15 cellular contexts compared by ENCODE assay signal in the genomic region with DNA sequence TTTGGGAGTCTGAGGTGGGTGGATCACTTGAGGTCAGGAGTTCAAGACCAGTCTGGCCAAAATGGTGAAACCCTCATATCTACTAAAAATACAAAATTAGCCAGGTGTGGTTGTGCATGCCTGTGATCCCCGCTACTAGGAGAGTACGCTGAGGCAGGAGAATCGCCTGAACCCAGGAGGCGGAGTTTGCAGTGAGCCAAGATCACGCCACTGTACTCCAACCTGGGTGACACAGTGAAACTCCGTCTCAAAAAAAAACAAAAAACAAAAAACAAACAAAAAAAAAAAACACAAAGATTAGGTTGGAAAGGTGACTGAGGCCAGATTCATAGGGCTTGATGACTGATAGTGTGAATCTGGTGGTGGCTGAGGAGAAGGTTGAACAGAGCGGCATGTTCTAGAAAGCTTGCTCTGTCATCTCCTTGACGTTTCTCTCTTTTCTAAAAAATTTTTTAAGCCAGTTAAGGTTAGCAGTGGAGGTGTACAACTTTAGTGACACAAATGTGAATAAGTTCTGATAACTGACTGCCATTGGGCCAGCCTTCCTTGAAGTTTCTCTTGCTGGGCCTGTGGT. TPM values are rescaled to one million over a fixed set of nuclear protein-coding genes. Genes with fewer than 3 reads are reported as not detected.
DNase-seq lines count a peak whose midpoint lies in the region; ATAC-seq, FAIRE-seq and TF ChIP-seq lines count a peak whose summit lies in the region.
"Had no signal": no experiment of that assay in that cellular context is flagged by ENCODE, and none has a peak within 500 bp of the region (broad histone marks: within the 10 kb centered on the region; RNA-seq: fewer than 3 reads in every experiment).

No MANE protein-coding gene starts in this region.

- peaks cover 6 to 21% (median 18%) of the 10 kb centered on the region in 4 donors for H3K4me1 Mint-ChIP-seq in CD4-positive, CD25-positive, alpha-beta regulatory T cell
- peaks cover 62% of the 10 kb centered on the region for H3K4me1 Mint-ChIP-seq in osteocyte (ENCODE audit: unreplicated experiment)

- POLR2A ChIA-PET in AG04450 (lab: Yijun Ruan, JAX), result interaction anchor here (0.7 to 4.4 kb wide), 6 partner anchors 22 to 129 kb away, joined by 3 to 20 read pairs (median 6); a partner anchor contains a TSS
- POLR2A ChIA-PET in endothelial cell of umbilical vein (lab: Charles Lee), result no interaction called here

- no peaks in the 10 kb centered on the region for H3K36me3 Mint-ChIP-seq in CD4-positive, CD25-positive, alpha-beta regulatory T cell
- no peaks in the 10 kb centered on the region for H3K36me3 Mint-ChIP-seq in osteocyte (ENCODE audit: unreplicated experiment)
- H3K36me3 Mint-ChIP-seq: memory B cell had no signal

- H3K27me3 ChIP-seq in AG04450 (ENCODE audit: control insufficient read depth, insufficient read depth, low read length), result no peaks in the 10 kb centered on the region
- no peaks in the 10 kb centered on the region for H3K27me3 ChIP-seq in CD4-positive, CD25-positive, alpha-beta regulatory T cell (ENCODE audit: control insufficient read depth, insufficient read depth, low read length)
- H3K27me3 ChIP-seq in endothelial cell of umbilical vein (ENCODE audit: control insufficient read depth in 2 of 2, insufficient read depth in 2 of 2, low read length in 2 of 2), result no peaks in the 10 kb centered on the region

- H3K4me3 ChIP-seq in AG04450 (ENCODE audit: low read depth, low read length) (no peak overlapping the region), endothelial cell of umbilical vein (replicated peaks in 1 of 3; ENCODE audit: insufficient read depth in 1 of 3, low read depth in 1 of 3, low read length in 3 of 3) (no peak overlapping the region), lower leg skin (ENCODE audit: low read depth, poor library complexity, severe bottlenecking) (no peak overlapping the region)
- no peak overlapping the region for H3K4me3 ChIP-seq in CD4-positive, CD25-positive, alpha-beta regulatory T cell (ENCODE audit: low read depth, low read length)
- H3K4me3 ChIP-seq: GM12878 had no signal

- H3K9ac ChIP-seq in endothelial cell of umbilical vein (replicated peaks; ENCODE audit: extremely low read depth, insufficient read depth, low read length), result no peak overlapping the region

- ATAC-seq in CD4-positive, CD25-positive, alpha-beta regulatory T cell (ENCODE audit: low read depth in 2 of 2), result no peak
- no peak for ATAC-seq in GM18868 (IDR thresholded peaks at IDR 0.05; ENCODE audit: unreplicated experiment)
- ATAC-seq: GM12878 had no signal

- CTCF ChIA-PET in AG04450 (lab: Charles Lee), result interaction anchor here (1.0 kb wide), 1 partner anchor 17 kb away, joined by 3 read pairs; no protein-coding TSS in a partner anchor
- CTCF ChIA-PET in endothelial cell of umbilical vein (lab: Charles Lee), result interaction anchor here (1.0 to 1.3 kb wide), 4 partner anchors 30 to 52 kb away, joined by 3 to 4 read pairs (median 4); a partner anchor contains a TSS

- peaks cover 6% of the 10 kb centered on the region for H3K27me3 Mint-ChIP-seq in CD4-positive, CD25-positive, alpha-beta regulatory T cell
- no peaks in the 10 kb centered on the region for H3K27me3 Mint-ChIP-seq in osteocyte (ENCODE audit: unreplicated experiment)
- H3K27me3 Mint-ChIP-seq: B cell, memory B cell had no signal

- BruUV-seq in endothelial cell of umbilical vein (replicated peaks; lab: Mats Ljungman, UMichigan), result no TSS peak

- H3K9me3 ChIP-seq in AG04450 (ENCODE audit: control insufficient read depth, insufficient read depth, low read length), result peaks cover 3% of the 10 kb centered on the region; the same call in 1 of the 2 replicates
- H3K9me3 ChIP-seq in CD4-positive, CD25-positive, alpha-beta regulatory T cell (ENCODE audit: control insufficient read depth in 2 of 2, low read length in 2 of 2), result no peaks in the 10 kb centered on the region
- no peaks in the 10 kb centered on the region for H3K9me3 ChIP-seq in endothelial cell of umbilical vein (replicated peaks; ENCODE audit: control insufficient read depth, insufficient read depth, low read length)

- no peak overlapping the region for H3K4me3 Mint-ChIP-seq in CD4-positive, CD25-positive, alpha-beta regulatory T cell
- no peak overlapping the region for H3K4me3 Mint-ChIP-seq in osteocyte (ENCODE audit: unreplicated experiment)
- H3K4me3 Mint-ChIP-seq: B cell, memory B cell had no signal

- no peak overlapping the region for H2AFZ ChIP-seq in endothelial cell of umbilical vein (ENCODE audit: low read depth, low read length)

- H4K20me1 ChIP-seq in endothelial cell of umbilical vein (replicated peaks; ENCODE audit: control insufficient read depth, extremely low read depth, insufficient read depth, low read length), result no peaks in the 10 kb centered on the region

- peaks cover 12% of the 10 kb centered on the region for H3K4me1 ChIP-seq in CD4-positive, CD25-positive, alpha-beta regulatory T cell (ENCODE audit: control insufficient read depth, insufficient read depth, low read length, poor library complexity, severe bottlenecking)
- peaks cover 14% of the 10 kb centered on the region for H3K4me1 ChIP-seq in endothelial cell of umbilical vein (ENCODE audit: control insufficient read depth, extremely low read depth, insufficient read depth, low read length)

- peak overlapping the region; percentile 38 to 75 (median 38) for H3K27ac Mint-ChIP-seq in CD4-positive, CD25-positive, alpha-beta regulatory T cell
- H3K27ac Mint-ChIP-seq in osteocyte (ENCODE audit: unreplicated experiment), result peak overlapping the region; percentile 89
- H3K27ac Mint-ChIP-seq: memory B cell had no signal

- intact Hi-C loops in endothelial cell of umbilical vein (cut with micrococcal nuclease), result loop anchor here (2.0 kb wide), 1 partner anchor 30 kb away; no protein-coding TSS in a partner anchor
- intact Hi-C loops in lower leg skin (cut with DNase I; ENCODE audit: low total_unique reads), result no loop called here

- no peaks in the 10 kb centered on the region for H3K9me1 ChIP-seq in endothelial cell of umbilical vein (replicated peaks; ENCODE audit: control insufficient read depth, extremely low read depth, insufficient read depth, low read length)

- WGBS in lower leg skin, 2 donors, result 87 to 92% methylated on average over 8 of the region's 8 CpGs

- TF ChIP-seq POLR2A in endothelial cell of umbilical vein (IDR thresholded peaks at IDR 0.05; ENCODE audit: low read depth, low read length), result no peak
- TF ChIP-seq POLR2A in lower leg skin (IDR thresholded peaks at IDR 0.05), result no peak

- TF ChIP-seq CTCF in AG04450 (IDR thresholded peaks at IDR 0.05; ENCODE audit: low read depth, low read length) (no peak), endothelial cell of umbilical vein (IDR thresholded peaks at IDR 0.05; ENCODE audit: extremely low read depth in 1 of 2, insufficient read depth in 1 of 2, low read depth in 1 of 2, low read length in 2 of 2) (no peak), osteocyte (IDR thresholded peaks at IDR 0.05) (no peak), lower leg skin (IDR thresholded peaks at IDR 0.05) (no peak)

- H3K27ac ChIP-seq in AG04450 (ENCODE audit: low read depth, low read length) (peak overlapping the region; percentile 3), endothelial cell of umbilical vein (ENCODE audit: insufficient read depth, low read depth, low read length) (peak overlapping the region; percentile 17)
- H3K27ac ChIP-seq in CD4-positive, CD25-positive, alpha-beta regulatory T cell (ENCODE audit: insufficient read depth, low read length, poor library complexity, severe bottlenecking), result no peak overlapping the region
- H3K27ac ChIP-seq: WERI-Rb-1 had no signal

- H3K4me2 ChIP-seq in endothelial cell of umbilical vein (ENCODE audit: insufficient read depth, low read length), result no peak overlapping the region

- peak; percentile 44 for FAIRE-seq in endothelial cell of umbilical vein (lab: Jason Lieb, UNC)
- FAIRE-seq: GM12878 had no signal

- DNase-seq in AG04450 (ENCODE audit: low read depth, low spot score) (no peak), endothelial cell of umbilical vein (ENCODE audit: low read depth, low spot score) (no peak), osteocyte (ENCODE audit: extremely low spot score, unreplicated experiment) (no peak), NCI-H226 (no peak), lower leg skin (ENCODE audit: low spot score in 2 of 2) (no peak)
- no peak for DNase-seq in CD4-positive, CD25-positive, alpha-beta regulatory T cell
- DNase-seq: GF-D8, hypothalamus, KG1, NCI-H2029 treated with DMSO at 0.1 percent for 48 hours, WERI-Rb-1 had no signal

- dilution Hi-C loops in endothelial cell of umbilical vein (cut with MboI; ENCODE audit: extremely low pct_ligation_motif_present, low sequenced_read_pairs), result no loop called here

- no peaks in the 10 kb centered on the region for H3K79me2 ChIP-seq in endothelial cell of umbilical vein (ENCODE audit: control insufficient read depth, insufficient read depth, low read length)

- no peaks in the 10 kb centered on the region for H3K36me3 ChIP-seq in CD4-positive, CD25-positive, alpha-beta regulatory T cell (ENCODE audit: control insufficient read depth, insufficient read depth, low read length)
- no peaks in the 10 kb centered on the region for H3K36me3 ChIP-seq in endothelial cell of umbilical vein (ENCODE audit: control insufficient read depth in 2 of 2, extremely low read depth in 1 of 2, insufficient read depth in 2 of 2, low read length in 2 of 2)
- H3K36me3 ChIP-seq: WERI-Rb-1 had no signal

- no peaks in the 10 kb centered on the region for H3K9me3 Mint-ChIP-seq in CD4-positive, CD25-positive, alpha-beta regulatory T cell
- H3K9me3 Mint-ChIP-seq in osteocyte (ENCODE audit: unreplicated experiment), result no peaks in the 10 kb centered on the region
- H3K9me3 Mint-ChIP-seq: memory B cell had no signal

RNA-seq across cellular contexts. Expression of a gene that starts 40.9 kb away (rescaled TPM):
- polyA plus RNA-seq in AG04450 (2011; rRNA removed) (157 and 168 TPM in 2 replicates), endothelial cell of umbilical vein (170 and 183 TPM in 2 replicates)
- polyA minus RNA-seq in AG04450 (2011; rRNA and poly(A)+ RNA removed), result 88.0 and 98.3 TPM in 2 replicates
- total RNA-seq in CD4-positive, CD25-positive, alpha-beta regulatory T cell, result 31.5 TPM
- 100 to 1,000 TPM in 3 of 4 donors, 10 to 100 TPM in 1; 98.2 to 132 (median 106) TPM for polyA plus RNA-seq in CD4-positive, CD25-positive, alpha-beta regulatory T cell
- total RNA-seq in endothelial cell of umbilical vein (74.3 and 75.9 TPM in 2 replicates), osteocyte (67.4 and 70.0 TPM in 2 replicates), lower leg skin (10 to 100 TPM; 45.6 to 56.7 (median 52.2) TPM)
- polyA plus RNA-seq in endothelial cell of umbilical vein (2011; cell fraction: cytosol; rRNA removed), result 181 and 197 TPM in 2 replicates
- 82.5 and 86.4 TPM in 2 replicates for polyA plus RNA-seq in endothelial cell of umbilical vein (2011; cell fraction: nucleus; rRNA removed)
- 79.8 and 82.4 TPM in 2 replicates for polyA plus RNA-seq in endothelial cell of umbilical vein (2012)
- 110 and 124 TPM in 2 replicates for polyA minus RNA-seq in endothelial cell of umbilical vein
- 37.8 TPM for polyA minus RNA-seq in endothelial cell of umbilical vein (2011; cell fraction: cytosol; rRNA and poly(A)+ RNA removed)
- polyA minus RNA-seq in endothelial cell of umbilical vein (2011; cell fraction: nucleus; rRNA and poly(A)+ RNA removed), result 11.5 and 12.4 TPM in 2 replicates

RNA-seq across cellular contexts. Expression of a gene that starts 52.7 kb away (rescaled TPM):
- polyA plus RNA-seq in AG04450 (2011; rRNA removed), result 338 and 432 TPM in 2 replicates
- 1,487 and 1,729 TPM in 2 replicates for polyA minus RNA-seq in AG04450 (2011; rRNA and poly(A)+ RNA removed)
- 1,341 TPM for total RNA-seq in CD4-positive, CD25-positive, alpha-beta regulatory T cell
- polyA plus RNA-seq in CD4-positive, CD25-positive, alpha-beta regulatory T cell, result 10 to 100 TPM; 80.0 to 98.9 (median 93.4) TPM
- total RNA-seq in endothelial cell of umbilical vein, result 1,331 and 1,413 TPM in 2 replicates
- polyA plus RNA-seq in endothelial cell of umbilical vein, result 157 and 188 TPM in 2 replicates
- polyA plus RNA-seq in endothelial cell of umbilical vein (2011; cell fraction: cytosol; rRNA removed), result 377 and 396 TPM in 2 replicates
- polyA plus RNA-seq in endothelial cell of umbilical vein (2011; cell fraction: nucleus; rRNA removed), result 759 and 766 TPM in 2 replicates
- 496 and 585 TPM in 2 replicates for polyA plus RNA-seq in endothelial cell of umbilical vein (2012)
- polyA minus RNA-seq in endothelial cell of umbilical vein, result 1,176 and 1,679 TPM in 2 replicates
- 42.9 TPM for polyA minus RNA-seq in endothelial cell of umbilical vein (2011; cell fraction: cytosol; rRNA and poly(A)+ RNA removed)
- polyA minus RNA-seq in endothelial cell of umbilical vein (2011; cell fraction: nucleus; rRNA and poly(A)+ RNA removed), result 498 and 877 TPM in 2 replicates
- 938 and 1,044 TPM in 2 replicates for total RNA-seq in osteocyte
- 100 to 1,000 TPM; 258 to 335 (median 307) TPM for total RNA-seq in lower leg skin
